ENCODE assay signal across 8 cellular contexts in genomic region chr2:54329482-54330225, GRCh38.
DNase-seq lines count a peak whose midpoint lies in the region; ATAC-seq and TF ChIP-seq lines count a peak whose summit lies in the region.

No MANE protein-coding gene starts in this region.

- H3K4me2 ChIP-seq in OCI-LY3 (ENCODE audit: low read length), result peak overlapping the region; percentile 99

- no peak for ATAC-seq in HG02610 (IDR thresholded peaks at IDR 0.05; ENCODE audit: unreplicated experiment)
- no peak for ATAC-seq in left lobe of liver

- no peaks in the 10 kb centered on the region for H3K9me3 ChIP-seq in OCI-LY3 (ENCODE audit: insufficient read depth, low read length)

- no peak overlapping the region for H3K27ac ChIP-seq in OCI-LY3 (ENCODE audit: low read length)
- peak overlapping the region; percentile 51 for H3K27ac ChIP-seq in epithelial cell of prostate

- H3K4me3 Mint-ChIP-seq in progenitor cell of endocrine pancreas (ENCODE audit: low read depth), result peak overlapping the region; percentile 83

- H3K9me3 Mint-ChIP-seq in progenitor cell of endocrine pancreas (ENCODE audit: low read depth), result peaks cover 5% of the 10 kb centered on the region

- no peaks in the 10 kb centered on the region for H3K79me2 ChIP-seq in OCI-LY3 (ENCODE audit: low read length)

- peaks cover 23% of the 10 kb centered on the region for H3K27me3 Mint-ChIP-seq in progenitor cell of endocrine pancreas

- no peak for TF ChIP-seq CTCF in OCI-LY3 (IDR thresholded peaks at IDR 0.05; ENCODE audit: low read depth, low read length)
- no peak for TF ChIP-seq CTCF in progenitor cell of endocrine pancreas (IDR thresholded peaks at IDR 0.05; ENCODE audit: unreplicated experiment)

- no peaks in the 10 kb centered on the region for H3K36me3 ChIP-seq in OCI-LY3 (replicated peaks; ENCODE audit: low read depth, low read length)

- H4K20me1 ChIP-seq in OCI-LY3 (ENCODE audit: insufficient read depth, low read length), result no peaks in the 10 kb centered on the region

- H3K4me1 ChIP-seq in OCI-LY3 (ENCODE audit: low read length), result peaks cover 20% of the 10 kb centered on the region

- DNase-seq in NCI-H510A treated with DMSO at 0.1 percent for 48 hours (lab: John Stamatoyannopoulos, UW), result peak; percentile 48
- no peak for DNase-seq in NCI-H510A (lab: John Stamatoyannopoulos, UW)
- DNase-seq in epithelial cell of prostate (ENCODE audit: low read depth, low spot score), result no peak
- DNase-seq in progenitor cell of endocrine pancreas (ENCODE audit: low spot score, unreplicated experiment), result no peak
- no peak for DNase-seq in left lobe of liver (ENCODE audit: low spot score)
- DNase-seq in NCI-H2081 treated with DMSO at 0.1 percent for 48 hours (lab: John Stamatoyannopoulos, UW), result no peak

- peaks cover 17% of the 10 kb centered on the region for H3K4me1 Mint-ChIP-seq in progenitor cell of endocrine pancreas (ENCODE audit: low read depth)

- H2AFZ ChIP-seq in OCI-LY3 (ENCODE audit: low read depth, low read length), result peak overlapping the region; percentile 95; the same call in 1 of the 2 replicates

- H3K9ac ChIP-seq in OCI-LY3 (ENCODE audit: low read length), result 0 out of 2 replicates have a peak overlapping the region, but pooled peaks have one; percentile 47

- H3K4me3 ChIP-seq in OCI-LY3 (ENCODE audit: low read length), result peak overlapping the region; percentile 80

- no peaks in the 10 kb centered on the region for H3K36me3 Mint-ChIP-seq in progenitor cell of endocrine pancreas (ENCODE audit: insufficient read depth)

- H3K27ac Mint-ChIP-seq in progenitor cell of endocrine pancreas, result peak overlapping the region; percentile 17

- H3K27me3 ChIP-seq in OCI-LY3 (ENCODE audit: low read depth, low read length), result peaks cover 16% of the 10 kb centered on the region; the same call in 1 of the 2 replicates
